ENCODE assay signal across 21 cellular contexts in the genomic region with DNA sequence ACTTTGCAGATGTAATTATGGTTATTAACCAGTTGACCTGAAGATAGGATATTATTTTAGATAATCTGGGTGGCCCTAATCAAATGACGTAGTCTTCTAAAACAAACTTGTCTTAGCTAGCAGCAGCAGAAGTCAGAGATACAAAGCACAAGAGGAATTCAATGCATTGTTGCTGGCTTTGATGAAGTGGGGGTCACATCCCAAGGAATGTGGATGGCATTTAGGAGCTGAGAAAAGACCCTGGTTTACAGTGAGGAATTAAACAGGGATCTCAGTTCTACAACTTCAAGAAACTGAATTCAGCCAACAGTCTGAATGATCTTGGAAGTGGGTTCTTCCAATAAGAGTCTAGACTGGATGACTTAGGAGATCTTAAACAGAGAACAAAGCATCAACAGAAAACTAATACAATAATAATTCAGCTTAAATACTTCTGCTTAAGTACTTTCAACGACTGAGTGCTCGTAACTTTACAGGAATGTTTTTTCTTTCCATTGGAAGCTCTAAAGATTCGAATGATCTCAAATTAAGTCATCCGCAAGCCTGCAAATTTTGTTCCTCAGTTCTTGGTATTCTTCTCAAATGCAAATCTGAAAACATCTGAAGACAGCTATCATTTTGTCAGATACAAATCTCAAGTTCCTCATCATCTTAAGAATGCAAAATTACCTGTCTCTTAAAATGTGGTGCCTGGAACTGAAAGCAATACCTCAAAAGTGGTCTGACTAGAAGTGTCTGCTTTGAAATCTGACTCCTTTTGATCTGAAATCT. TPM values are rescaled to one million over a fixed set of nuclear protein-coding genes. Genes with fewer than 3 reads are reported as not detected.
"Had no signal": no experiment of that assay in that cellular context is flagged by ENCODE, and none has a peak within 500 bp of the region (broad histone marks: within the 10 kb centered on the region; RNA-seq: fewer than 3 reads in every experiment).

No MANE protein-coding gene starts in this region.

- H3K4me3 Mint-ChIP-seq: activated CD4-positive, alpha-beta T cell treated with anti-CD3 and anti-CD28 coated beads for 36 hours; activated naive CD8-positive, alpha-beta T cell; activated T-cell treated with anti-CD3 and anti-CD28 coated beads, Interleukin-2, amount 50 U/mL, for 4 hours; nephron; T-helper 2 cell treated with Interferon-gamma antibody and Interleukin-4, amounts not matched to agents 5 μg/mL and 100 μg/mL, for 36 hours had no signal

- H3K9me3 Mint-ChIP-seq: activated T-cell treated with anti-CD3 and anti-CD28 coated beads, Interleukin-2, amount 50 U/mL, for 4 hours; activated T-helper 2 cell treated with anti-CD3 and anti-CD28 coated beads, Interferon-gamma antibody, Interleukin-2, Interleukin-4, amounts not matched to agents 10 μg/mL and 5 μg/mL and 100 μg/mL, durations not matched to agents 14 hours and 24 hours and 36 hours; nephron; T-helper 2 cell treated with Interferon-gamma antibody and Interleukin-4, amounts not matched to agents 5 μg/mL and 100 μg/mL, for 36 hours had no signal

- H3K27ac ChIP-seq: adrenal gland, ascending aorta, brain microvascular endothelial cell, left ventricle myocardium inferior, pancreas had no signal

- DNase-seq: activated CD4-positive, alpha-beta T cell treated with anti-CD3 and anti-CD28 coated beads for 36 hours; activated CD4-positive, alpha-beta T cell treated with anti-CD3 and anti-CD28 coated beads, Interleukin-2, amount 50 U/mL, for 4 hours; activated CD8-positive, alpha-beta memory T cell treated with anti-CD3 and anti-CD28 coated beads, Interleukin-2, amount 50 U/mL, for 48 hours; activated naive CD4-positive, alpha-beta T cell; activated T-cell treated with anti-CD3 and anti-CD28 coated beads, Interleukin-2, amount 50 U/mL, for 4 hours; adrenal gland; brain microvascular endothelial cell; central memory CD4-positive, alpha-beta T cell; effector memory CD4-positive, alpha-beta T cell; foreskin melanocyte; left ventricle myocardium inferior; pancreas; right cardiac atrium; stimulated activated CD4-positive, alpha-beta T cell treated with anti-CD3 and anti-CD28 coated beads, Interleukin-4, amount 100 ng/mL, for 4 hours; stimulated activated naive CD8-positive, alpha-beta T cell treated with anti-CD3 and anti-CD28 coated beads, Interleukin-15, Interleukin-2, amounts not matched to agents 100 U/mL and 50 U/mL, for 24 hours had no signal

- ATAC-seq: activated CD4-positive, alpha-beta T cell treated with anti-CD3 and anti-CD28 coated beads for 36 hours; activated T-cell treated with anti-CD3 and anti-CD28 coated beads, Interleukin-2, amount 50 U/mL, for 4 hours; esophagus mucosa; pancreas; right cardiac atrium; stimulated activated naive CD8-positive, alpha-beta T cell treated with anti-CD3 and anti-CD28 coated beads, Interleukin-15, Interleukin-2, amounts not matched to agents 100 U/mL and 50 U/mL, for 24 hours had no signal

- H3K27ac Mint-ChIP-seq: activated CD4-positive, alpha-beta T cell treated with anti-CD3 and anti-CD28 coated beads for 36 hours; activated naive CD8-positive, alpha-beta T cell; activated T-helper 2 cell treated with anti-CD3 and anti-CD28 coated beads, Interferon-gamma antibody, Interleukin-2, Interleukin-4, amounts not matched to agents 10 μg/mL and 5 μg/mL and 100 μg/mL, durations not matched to agents 14 hours and 24 hours and 36 hours; nephron; T-helper 2 cell treated with Interferon-gamma antibody and Interleukin-4, amounts not matched to agents 5 μg/mL and 100 μg/mL, for 36 hours had no signal

- H3K4me1 Mint-ChIP-seq: nephron had no signal

- H3K27me3 Mint-ChIP-seq: activated CD4-positive, alpha-beta T cell treated with anti-CD3 and anti-CD28 coated beads for 36 hours; activated naive CD8-positive, alpha-beta T cell had no signal

RNA-seq across cellular contexts. Expression of a gene that starts 3.3 kb away (rescaled TPM):
- total RNA-seq: ascending aorta, esophagus mucosa had no signal
